ENCODE assay signal across 9 cellular contexts in genomic region chr19:29098863-29099481, GRCh38.
DNase-seq lines count a peak whose midpoint lies in the region; ATAC-seq and TF ChIP-seq lines count a peak whose summit lies in the region.
"Had no signal": no experiment of that assay in that cellular context is flagged by ENCODE, and none has a peak within 500 bp of the region (broad histone marks: within the 10 kb centered on the region; RNA-seq: fewer than 3 reads in every experiment).

No MANE protein-coding gene starts in this region.

- H3K27me3 ChIP-seq in SK-N-SH (ENCODE audit: insufficient read depth) = peaks cover 8% of the 10 kb centered on the region; the same call in 1 of the 2 replicates
- H3K27me3 ChIP-seq in gastrocnemius medialis = no peaks in the 10 kb centered on the region

- H3K27me3 Mint-ChIP-seq in Calu3 (ENCODE audit: unreplicated experiment) = no peaks in the 10 kb centered on the region
- no peaks in the 10 kb centered on the region for H3K27me3 Mint-ChIP-seq in activated T-helper 1 cell treated with anti-CD3 and anti-CD28 coated beads, Interleukin-12 subunit alpha, Interleukin-12 subunit beta, Interleukin-2, Interleukin-4 antibody, amounts not matched to agents 30 ng/mL and 10 ng/mL and 1 ng/mL, durations not matched to agents 14 hours and 24 hours and 36 hours (ENCODE audit: insufficient read depth)
- H3K27me3 Mint-ChIP-seq: activated CD4-positive, alpha-beta memory T cell treated with anti-CD3 and anti-CD28 coated beads, Interleukin-2, amount 10 ng/mL, durations not matched to agents 7 days and 5 days had no signal

- H3K27ac Mint-ChIP-seq in Calu3 (ENCODE audit: unreplicated experiment) = no peak overlapping the region
- no peak overlapping the region for H3K27ac Mint-ChIP-seq in activated T-helper 1 cell treated with anti-CD3 and anti-CD28 coated beads, Interleukin-12 subunit alpha, Interleukin-12 subunit beta, Interleukin-2, Interleukin-4 antibody, amounts not matched to agents 30 ng/mL and 10 ng/mL and 1 ng/mL, durations not matched to agents 14 hours and 24 hours and 36 hours
- H3K27ac Mint-ChIP-seq: activated CD4-positive, alpha-beta memory T cell treated with anti-CD3 and anti-CD28 coated beads, Interleukin-2, amount 10 ng/mL, durations not matched to agents 7 days and 5 days had no signal

- H3K4me3 Mint-ChIP-seq in Calu3 (ENCODE audit: low read depth, unreplicated experiment) = peak overlapping the region; percentile 30
- H3K4me3 Mint-ChIP-seq in activated T-helper 1 cell treated with anti-CD3 and anti-CD28 coated beads, Interleukin-12 subunit alpha, Interleukin-12 subunit beta, Interleukin-2, Interleukin-4 antibody, amounts not matched to agents 30 ng/mL and 10 ng/mL and 1 ng/mL, durations not matched to agents 14 hours and 24 hours and 36 hours = no peak overlapping the region
- H3K4me3 Mint-ChIP-seq: activated CD4-positive, alpha-beta memory T cell treated with anti-CD3 and anti-CD28 coated beads, Interleukin-2, amount 10 ng/mL, durations not matched to agents 7 days and 5 days had no signal

- CTCF ChIA-PET in Calu3 (lab: Charles Lee) (interaction anchor here (0.6 to 1.0 kb wide), 3 partner anchors 87 to 246 kb away, joined by 3 to 4 read pairs (median 4); no protein-coding TSS in a partner anchor), SK-N-SH (lab: Yijun Ruan, JAX) (no interaction called here)

- no peaks in the 10 kb centered on the region for H3F3A ChIP-seq in SK-N-SH (replicated peaks; ENCODE audit: insufficient read depth)

- ATAC-seq in gastrocnemius medialis (peak; percentile 83 to 86), HG03135 (IDR thresholded peaks at IDR 0.05; ENCODE audit: unreplicated experiment) (no peak), GM21423 (IDR thresholded peaks at IDR 0.05; ENCODE audit: unreplicated experiment) (no peak)

- no peaks in the 10 kb centered on the region for H4K20me1 ChIP-seq in SK-N-SH (ENCODE audit: insufficient read depth)

- no peaks in the 10 kb centered on the region for H3K36me3 Mint-ChIP-seq in Calu3 (ENCODE audit: insufficient read depth, unreplicated experiment)
- no peaks in the 10 kb centered on the region for H3K36me3 Mint-ChIP-seq in activated T-helper 1 cell treated with anti-CD3 and anti-CD28 coated beads, Interleukin-12 subunit alpha, Interleukin-12 subunit beta, Interleukin-2, Interleukin-4 antibody, amounts not matched to agents 30 ng/mL and 10 ng/mL and 1 ng/mL, durations not matched to agents 14 hours and 24 hours and 36 hours (ENCODE audit: low read depth)

- no peaks in the 10 kb centered on the region for H3K79me2 ChIP-seq in SK-N-SH (ENCODE audit: insufficient read depth)

- DNase-seq in Calu3 (peak; percentile 65), SK-N-SH (no peak), glomerular visceral epithelial cell (ENCODE audit: extremely low spot score) (peak; percentile 95), gastrocnemius medialis (peak; percentile 68 to 77), activated gamma-delta T cell treated with Interleukin-2 at 50 U/mL for 16 hours (no peak)
- DNase-seq in activated T-helper 1 cell treated with anti-CD3 and anti-CD28 coated beads, Interleukin-12 subunit alpha, Interleukin-12 subunit beta, Interleukin-2, Interleukin-4 antibody, amounts not matched to agents 30 ng/mL and 10 ng/mL and 1 ng/mL, durations not matched to agents 14 hours and 24 hours and 36 hours (ENCODE audit: low spot score) = no peak
- DNase-seq: activated CD4-positive, alpha-beta memory T cell treated with anti-CD3 and anti-CD28 coated beads, Interleukin-2, amount 10 ng/mL, durations not matched to agents 7 days and 5 days had no signal

- no peak overlapping the region for H3K9ac ChIP-seq in SK-N-SH

- H3K36me3 ChIP-seq in SK-N-SH (replicated peaks in 1 of 2; ENCODE audit: control insufficient read depth in 1 of 2, insufficient read depth in 2 of 2, low read length in 1 of 2) (no peaks in the 10 kb centered on the region), gastrocnemius medialis (no peaks in the 10 kb centered on the region)

- H3K9me2 ChIP-seq in SK-N-SH = no peaks in the 10 kb centered on the region

- peaks cover 14% of the 10 kb centered on the region for H3K4me1 Mint-ChIP-seq in Calu3 (ENCODE audit: low read depth, unreplicated experiment)
- H3K4me1 Mint-ChIP-seq in activated T-helper 1 cell treated with anti-CD3 and anti-CD28 coated beads, Interleukin-12 subunit alpha, Interleukin-12 subunit beta, Interleukin-2, Interleukin-4 antibody, amounts not matched to agents 30 ng/mL and 10 ng/mL and 1 ng/mL, durations not matched to agents 14 hours and 24 hours and 36 hours (ENCODE audit: low read depth) = no peaks in the 10 kb centered on the region
- H3K4me1 Mint-ChIP-seq: activated CD4-positive, alpha-beta memory T cell treated with anti-CD3 and anti-CD28 coated beads, Interleukin-2, amount 10 ng/mL, durations not matched to agents 7 days and 5 days had no signal

- TF ChIP-seq CTCF in Calu3 (IDR thresholded peaks at IDR 0.05; ENCODE audit: unreplicated experiment) = no peak
- no peak for TF ChIP-seq CTCF in SK-N-SH (IDR thresholded peaks at IDR 0.05)
- TF ChIP-seq CTCF in gastrocnemius medialis (IDR thresholded peaks at IDR 0.05 in 4 of 5, conservative IDR thresholded peaks at IDR 0.05 in 1 of 5) = no peak

- TF ChIP-seq EP300 in SK-N-SH (IDR thresholded peaks at IDR 0.05; ENCODE audit: borderline replicate concordance in 1 of 2, low read depth in 1 of 2, low read length in 1 of 2) = no peak

- no peak overlapping the region for H3K27ac ChIP-seq in SK-N-SH (ENCODE audit: low read depth in 2 of 2, low read length in 1 of 2)
- H3K27ac ChIP-seq in gastrocnemius medialis = peak overlapping the region; percentile 52 to 83 (median 69)

- H2AFZ ChIP-seq in SK-N-SH (ENCODE audit: low read depth) = 0 out of 2 replicates have a peak overlapping the region, but pooled peaks have one; percentile 24

- TF ChIP-seq RAD21 in SK-N-SH (IDR thresholded peaks at IDR 0.05; ENCODE audit: low read length) = no peak

- intact Hi-C loops in Calu3 (cut with micrococcal nuclease; ENCODE audit: unreplicated experiment) (no loop called here), gastrocnemius medialis (cut with DNase I; ENCODE audit: low total_unique reads) (no loop called here)
- intact Hi-C loops in activated T-helper 1 cell treated with anti-CD3 and anti-CD28 coated beads, Interleukin-12 subunit alpha, Interleukin-12 subunit beta, Interleukin-2, Interleukin-4 antibody, amounts not matched to agents 30 ng/mL and 10 ng/mL and 1 ng/mL, durations not matched to agents 14 hours and 24 hours and 36 hours (cut with micrococcal nuclease) = no loop called here

- whole genome bisulfite sequencing in SK-N-SH (ENCODE audit: low lambda C conversion rate) = 15% methylated on average over 10 of the region's 10 CpGs

- peaks cover 5% of the 10 kb centered on the region for H3K9me3 Mint-ChIP-seq in Calu3 (ENCODE audit: low read depth, unreplicated experiment)
- no peaks in the 10 kb centered on the region for H3K9me3 Mint-ChIP-seq in activated T-helper 1 cell treated with anti-CD3 and anti-CD28 coated beads, Interleukin-12 subunit alpha, Interleukin-12 subunit beta, Interleukin-2, Interleukin-4 antibody, amounts not matched to agents 30 ng/mL and 10 ng/mL and 1 ng/mL, durations not matched to agents 14 hours and 24 hours and 36 hours

- in situ Hi-C loops in gastrocnemius medialis (cut with MboI; ENCODE audit: low sequenced_read_pairs in 4 of 4) = no loop called here

- no peak overlapping the region for H3K4me3 ChIP-seq in SK-N-SH (ENCODE audit: low read depth in 2 of 2, low read length in 1 of 2)
- H3K4me3 ChIP-seq in gastrocnemius medialis = no peak overlapping the region

- H3K4me1 ChIP-seq in SK-N-SH (ENCODE audit: control insufficient read depth in 1 of 2, insufficient read depth in 2 of 2, low read depth in 1 of 2, low read length in 1 of 2) (no peaks in the 10 kb centered on the region), gastrocnemius medialis (peaks cover 0 to 10% of the 10 kb centered on the region in 2 donors)

- no peaks in the 10 kb centered on the region for H3K9me3 ChIP-seq in SK-N-SH
- H3K9me3 ChIP-seq in gastrocnemius medialis = no peaks in the 10 kb centered on the region

- BruUV-seq in Calu3 (replicated peaks; lab: Mats Ljungman, UMichigan) = no TSS peak

- H3K4me2 ChIP-seq in SK-N-SH = peak overlapping the region; percentile 26; the same call in 1 of the 2 replicates

- POLR2A ChIA-PET in SK-N-SH (lab: Yijun Ruan, JAX) = no interaction called here

- peak in 1 of 2 donors; percentile 10 for TF ChIP-seq POLR2A in gastrocnemius medialis (IDR thresholded peaks at IDR 0.05)

TF ChIP-seq in SK-N-SH, 30 proteins besides CTCF, POLR2A, EP300 and RAD21:
- TF ChIP-seq PBX3 (IDR thresholded peaks at IDR 0.05) (no peak), POLR2AphosphoS5 (IDR thresholded peaks at IDR 0.05; ENCODE audit: low read depth, low read length) (no peak), GABPA (IDR thresholded peaks at IDR 0.05; ENCODE audit: low read depth) (no peak), TEAD4 (IDR thresholded peaks at IDR 0.05; ENCODE audit: borderline replicate concordance, insufficient read depth) (no peak), ELF1 (IDR thresholded peaks at IDR 0.05) (no peak)

Comparison
In these comparisons a context has a peak if more than half of its experiments do, and no peak if none do; other contexts are left out.
1. DNase-seq: peak in Calu3 (single experiment), glomerular visceral epithelial cell (single experiment) and gastrocnemius medialis (2 of 2); none in SK-N-SH (single experiment), activated T-helper 1 cell treated with anti-CD3 and anti-CD28 coated beads, Interleukin-12 subunit alpha, Interleukin-12 subunit beta, Interleukin-2, Interleukin-4 antibody, amounts not matched to agents 30 ng/mL and 10 ng/mL and 1 ng/mL, durations not matched to agents 14 hours and 24 hours and 36 hours (single experiment) and activated gamma-delta T cell treated with Interleukin-2 at 50 U/mL for 16 hours (single experiment).
2. H3K27ac ChIP-seq: peak in gastrocnemius medialis (4 of 4); none in SK-N-SH (0 of 2).
3. ATAC-seq: peak in gastrocnemius medialis (2 of 2); none in HG03135 (single experiment) and GM21423 (single experiment).